In the genomic region with DNA sequence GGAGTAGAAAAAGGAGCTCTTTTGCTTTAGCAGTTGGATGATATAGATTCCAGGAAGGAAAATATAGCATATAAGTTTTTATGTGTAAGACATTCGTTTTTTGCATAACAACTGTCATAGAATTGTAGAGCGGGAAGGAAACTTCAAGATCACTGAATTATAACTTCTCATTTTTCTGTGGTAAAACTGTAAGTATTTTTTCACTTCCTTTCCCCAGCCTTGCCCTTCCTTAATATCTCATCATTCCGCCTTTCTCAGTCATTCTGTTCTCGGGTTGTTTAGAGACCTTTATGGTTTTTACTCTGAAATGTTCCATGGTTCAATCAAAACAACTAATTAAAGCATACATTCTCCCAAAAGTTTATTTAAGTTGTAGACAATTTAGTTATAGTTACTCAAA, we compare ENCODE assay signal across 9 cellular contexts. TPM values are rescaled to one million over a fixed set of nuclear protein-coding genes. Genes with fewer than 3 reads are reported as not detected.
DNase-seq lines count a peak whose midpoint lies in the region; ATAC-seq lines count a peak whose summit lies in the region.
"Had no signal": no experiment of that assay in that cellular context is flagged by ENCODE, and none has a peak within 500 bp of the region (broad histone marks: within the 10 kb centered on the region; RNA-seq: fewer than 3 reads in every experiment).

No MANE protein-coding gene starts in this region.

- peaks cover 9% of the 10 kb centered on the region for H3K36me3 Mint-ChIP-seq in CD4-positive, CD25-positive, alpha-beta regulatory T cell
- peaks cover 24% of the 10 kb centered on the region for H3K36me3 Mint-ChIP-seq in activated T-helper 1 cell treated with anti-CD3 and anti-CD28 coated beads, Interleukin-12 subunit alpha, Interleukin-12 subunit beta, Interleukin-2, Interleukin-4 antibody, amounts not matched to agents 30 ng/mL and 10 ng/mL and 1 ng/mL, durations not matched to agents 14 hours and 24 hours and 36 hours (ENCODE audit: low read depth)
- H3K36me3 Mint-ChIP-seq in natural killer cell treated with Interleukin-12 subunit alpha and Interleukin-12 subunit beta and Interleukin-15 and Interleukin-18, amount 100 ng/mL, for 72 hours: peaks cover 9% of the 10 kb centered on the region

- H3K27ac Mint-ChIP-seq in CD4-positive, CD25-positive, alpha-beta regulatory T cell: peak overlapping the region in 2 of 3 donors; percentile 94 to 95
- H3K27ac Mint-ChIP-seq in activated T-helper 1 cell treated with anti-CD3 and anti-CD28 coated beads, Interleukin-12 subunit alpha, Interleukin-12 subunit beta, Interleukin-2, Interleukin-4 antibody, amounts not matched to agents 30 ng/mL and 10 ng/mL and 1 ng/mL, durations not matched to agents 14 hours and 24 hours and 36 hours: peak overlapping the region; percentile 97
- peak overlapping the region; percentile 69 to 73 for H3K27ac Mint-ChIP-seq in natural killer cell treated with Interleukin-12 subunit alpha and Interleukin-12 subunit beta and Interleukin-15 and Interleukin-18, amount 100 ng/mL, for 72 hours

- no peaks in the 10 kb centered on the region for H3K27me3 ChIP-seq in CD4-positive, CD25-positive, alpha-beta regulatory T cell (ENCODE audit: control insufficient read depth, insufficient read depth, low read length)
- H3K27me3 ChIP-seq in HUES48 (ENCODE audit: control insufficient read depth, insufficient read depth, low read length): peaks cover 10% of the 10 kb centered on the region

- H3K9me3 Mint-ChIP-seq in CD4-positive, CD25-positive, alpha-beta regulatory T cell: no peaks in the 10 kb centered on the region
- H3K9me3 Mint-ChIP-seq in activated T-helper 1 cell treated with anti-CD3 and anti-CD28 coated beads, Interleukin-12 subunit alpha, Interleukin-12 subunit beta, Interleukin-2, Interleukin-4 antibody, amounts not matched to agents 30 ng/mL and 10 ng/mL and 1 ng/mL, durations not matched to agents 14 hours and 24 hours and 36 hours: no peaks in the 10 kb centered on the region
- no peaks in the 10 kb centered on the region for H3K9me3 Mint-ChIP-seq in natural killer cell treated with Interleukin-12 subunit alpha and Interleukin-12 subunit beta and Interleukin-15 and Interleukin-18, amount 100 ng/mL, for 72 hours

- no peak overlapping the region for H3K9ac ChIP-seq in HUES48 (ENCODE audit: low read depth, low read length)

- peaks cover 31% of the 10 kb centered on the region for H3K4me1 ChIP-seq in CD4-positive, CD25-positive, alpha-beta regulatory T cell (ENCODE audit: control insufficient read depth, insufficient read depth, low read length, poor library complexity, severe bottlenecking)
- H3K4me1 ChIP-seq in HUES48 (ENCODE audit: control insufficient read depth, insufficient read depth, low read length): peaks cover 4% of the 10 kb centered on the region; the same call in 1 of the 2 replicates

- peaks cover 8% of the 10 kb centered on the region for H3K36me3 ChIP-seq in CD4-positive, CD25-positive, alpha-beta regulatory T cell (ENCODE audit: control insufficient read depth, insufficient read depth, low read length)
- H3K36me3 ChIP-seq in HUES48 (ENCODE audit: control insufficient read depth, insufficient read depth, low read length): peaks cover 19% of the 10 kb centered on the region

- ATAC-seq in CD4-positive, CD25-positive, alpha-beta regulatory T cell (ENCODE audit: low read depth in 2 of 2): no peak
- no peak for ATAC-seq in natural killer cell treated with Interleukin-12 subunit alpha and Interleukin-12 subunit beta and Interleukin-15 and Interleukin-18, amount 100 ng/mL, for 72 hours
- no peak for ATAC-seq in HG03095 (IDR thresholded peaks at IDR 0.05; ENCODE audit: unreplicated experiment)

- peak in 1 of 3 donors; percentile 11 for DNase-seq in CD4-positive, CD25-positive, alpha-beta regulatory T cell
- DNase-seq in activated T-helper 1 cell treated with anti-CD3 and anti-CD28 coated beads, Interleukin-12 subunit alpha, Interleukin-12 subunit beta, Interleukin-2, Interleukin-4 antibody, amounts not matched to agents 30 ng/mL and 10 ng/mL and 1 ng/mL, durations not matched to agents 14 hours and 24 hours and 36 hours (ENCODE audit: low spot score): no peak
- DNase-seq in natural killer cell treated with Interleukin-12 subunit alpha and Interleukin-12 subunit beta and Interleukin-15 and Interleukin-18, amount 100 ng/mL, for 72 hours (ENCODE audit: low spot score): no peak
- DNase-seq in activated CD8-positive, alpha-beta memory T cell treated with anti-CD3 and anti-CD28 coated beads for 24 hours: no peak
- DNase-seq in activated effector memory CD4-positive, alpha-beta T cell treated with anti-CD3 and anti-CD28 coated beads, Interleukin-2, amount 50 U/mL, for 16 hours: no peak
- DNase-seq in HCEC 1CT: no peak
- DNase-seq: NCI-H1694 treated with DMSO at 0.1 percent for 48 hours had no signal

- H3K9me3 ChIP-seq in CD4-positive, CD25-positive, alpha-beta regulatory T cell (ENCODE audit: control insufficient read depth in 2 of 2, low read length in 2 of 2): no peaks in the 10 kb centered on the region
- no peaks in the 10 kb centered on the region for H3K9me3 ChIP-seq in HUES48 (ENCODE audit: control insufficient read depth, insufficient read depth, low read length)

- peak overlapping the region; percentile 95 for H3K4me3 ChIP-seq in CD4-positive, CD25-positive, alpha-beta regulatory T cell (ENCODE audit: low read depth, low read length)
- peak overlapping the region; percentile 86 for H3K4me3 ChIP-seq in HUES48 (ENCODE audit: low read depth, low read length)

- intact Hi-C loops in activated T-helper 1 cell treated with anti-CD3 and anti-CD28 coated beads, Interleukin-12 subunit alpha, Interleukin-12 subunit beta, Interleukin-2, Interleukin-4 antibody, amounts not matched to agents 30 ng/mL and 10 ng/mL and 1 ng/mL, durations not matched to agents 14 hours and 24 hours and 36 hours (cut with micrococcal nuclease): loop anchor here (5.0 to 10.0 kb wide), 7 partner anchors 161 to 1749 kb away; partner anchors contain the start of genes GTF2E1, HACD2, HSPBAP1 and RABL3

- H3K4me1 Mint-ChIP-seq in CD4-positive, CD25-positive, alpha-beta regulatory T cell: peaks cover 27 to 54% (median 41%) of the 10 kb centered on the region in 4 donors
- H3K4me1 Mint-ChIP-seq in activated T-helper 1 cell treated with anti-CD3 and anti-CD28 coated beads, Interleukin-12 subunit alpha, Interleukin-12 subunit beta, Interleukin-2, Interleukin-4 antibody, amounts not matched to agents 30 ng/mL and 10 ng/mL and 1 ng/mL, durations not matched to agents 14 hours and 24 hours and 36 hours (ENCODE audit: low read depth): peaks cover 55% of the 10 kb centered on the region
- H3K4me1 Mint-ChIP-seq in natural killer cell treated with Interleukin-12 subunit alpha and Interleukin-12 subunit beta and Interleukin-15 and Interleukin-18, amount 100 ng/mL, for 72 hours (ENCODE audit: low read depth in 2 of 2): peaks cover 31 to 40% of the 10 kb centered on the region in 2 donors

- H3K4me3 Mint-ChIP-seq in CD4-positive, CD25-positive, alpha-beta regulatory T cell: peak overlapping the region; percentile 90 to 96 (median 96)
- H3K4me3 Mint-ChIP-seq in activated T-helper 1 cell treated with anti-CD3 and anti-CD28 coated beads, Interleukin-12 subunit alpha, Interleukin-12 subunit beta, Interleukin-2, Interleukin-4 antibody, amounts not matched to agents 30 ng/mL and 10 ng/mL and 1 ng/mL, durations not matched to agents 14 hours and 24 hours and 36 hours: peak overlapping the region; percentile 98
- H3K4me3 Mint-ChIP-seq in natural killer cell treated with Interleukin-12 subunit alpha and Interleukin-12 subunit beta and Interleukin-15 and Interleukin-18, amount 100 ng/mL, for 72 hours: peak overlapping the region; percentile 88

- no peak overlapping the region for H3K27ac ChIP-seq in CD4-positive, CD25-positive, alpha-beta regulatory T cell (ENCODE audit: insufficient read depth, low read length, poor library complexity, severe bottlenecking)
- no peak overlapping the region for H3K27ac ChIP-seq in HUES48 (ENCODE audit: low read depth, low read length)

- peaks cover 6% of the 10 kb centered on the region for H3K27me3 Mint-ChIP-seq in CD4-positive, CD25-positive, alpha-beta regulatory T cell
- no peaks in the 10 kb centered on the region for H3K27me3 Mint-ChIP-seq in activated T-helper 1 cell treated with anti-CD3 and anti-CD28 coated beads, Interleukin-12 subunit alpha, Interleukin-12 subunit beta, Interleukin-2, Interleukin-4 antibody, amounts not matched to agents 30 ng/mL and 10 ng/mL and 1 ng/mL, durations not matched to agents 14 hours and 24 hours and 36 hours (ENCODE audit: insufficient read depth)
- peaks cover 0 to 5% of the 10 kb centered on the region in 2 donors for H3K27me3 Mint-ChIP-seq in natural killer cell treated with Interleukin-12 subunit alpha and Interleukin-12 subunit beta and Interleukin-15 and Interleukin-18, amount 100 ng/mL, for 72 hours

RNA-seq across cellular contexts. Expression of gene EAF2, which starts 1.1 kb away (rescaled TPM):
- 5.7 TPM for total RNA-seq in CD4-positive, CD25-positive, alpha-beta regulatory T cell
- 10 to 100 TPM in 1 of 4 donors, 1 to 10 TPM in 3; 8.1 to 15.2 (median 9.1) TPM for polyA plus RNA-seq in CD4-positive, CD25-positive, alpha-beta regulatory T cell
- total RNA-seq in activated T-helper 1 cell treated with anti-CD3 and anti-CD28 coated beads, Interleukin-12 subunit alpha, Interleukin-12 subunit beta, Interleukin-2, Interleukin-4 antibody, amounts not matched to agents 30 ng/mL and 10 ng/mL and 1 ng/mL, durations not matched to agents 14 hours and 24 hours and 36 hours: 15.3 and 18.8 TPM in 2 replicates
- 10 to 100 TPM in 1 of 2 donors, 1 to 10 TPM in 1; 9.6 to 12.9 TPM for total RNA-seq in natural killer cell treated with Interleukin-12 subunit alpha and Interleukin-12 subunit beta and Interleukin-15 and Interleukin-18, amount 100 ng/mL, for 72 hours

RNA-seq across cellular contexts. Expression of gene IQCB1, which starts 1.2 kb away (rescaled TPM):
- total RNA-seq in CD4-positive, CD25-positive, alpha-beta regulatory T cell: 46.8 TPM
- 10 to 100 TPM; 16.2 to 23.1 (median 20.9) TPM for polyA plus RNA-seq in CD4-positive, CD25-positive, alpha-beta regulatory T cell
- 45.2 and 50.4 TPM in 2 replicates for total RNA-seq in activated T-helper 1 cell treated with anti-CD3 and anti-CD28 coated beads, Interleukin-12 subunit alpha, Interleukin-12 subunit beta, Interleukin-2, Interleukin-4 antibody, amounts not matched to agents 30 ng/mL and 10 ng/mL and 1 ng/mL, durations not matched to agents 14 hours and 24 hours and 36 hours
- 10 to 100 TPM; 33.1 to 56.7 TPM for total RNA-seq in natural killer cell treated with Interleukin-12 subunit alpha and Interleukin-12 subunit beta and Interleukin-15 and Interleukin-18, amount 100 ng/mL, for 72 hours

RNA-seq across cellular contexts. Expression of gene SLC15A2, which starts 58.1 kb away (rescaled TPM):
- 1.8 TPM for total RNA-seq in CD4-positive, CD25-positive, alpha-beta regulatory T cell
- under 1 TPM in 2 of 4 donors, not detected in 2; 0.13 to 0.67 TPM for polyA plus RNA-seq in CD4-positive, CD25-positive, alpha-beta regulatory T cell
- 3.2 and 3.3 TPM in 2 replicates for total RNA-seq in activated T-helper 1 cell treated with anti-CD3 and anti-CD28 coated beads, Interleukin-12 subunit alpha, Interleukin-12 subunit beta, Interleukin-2, Interleukin-4 antibody, amounts not matched to agents 30 ng/mL and 10 ng/mL and 1 ng/mL, durations not matched to agents 14 hours and 24 hours and 36 hours
- 1 to 10 TPM in 1 of 2 donors, under 1 TPM in 1; 0.43 to 5.3 TPM for total RNA-seq in natural killer cell treated with Interleukin-12 subunit alpha and Interleukin-12 subunit beta and Interleukin-15 and Interleukin-18, amount 100 ng/mL, for 72 hours
